Comparison of ENCODE assay signal across 8 cellular contexts in the genomic region with DNA sequence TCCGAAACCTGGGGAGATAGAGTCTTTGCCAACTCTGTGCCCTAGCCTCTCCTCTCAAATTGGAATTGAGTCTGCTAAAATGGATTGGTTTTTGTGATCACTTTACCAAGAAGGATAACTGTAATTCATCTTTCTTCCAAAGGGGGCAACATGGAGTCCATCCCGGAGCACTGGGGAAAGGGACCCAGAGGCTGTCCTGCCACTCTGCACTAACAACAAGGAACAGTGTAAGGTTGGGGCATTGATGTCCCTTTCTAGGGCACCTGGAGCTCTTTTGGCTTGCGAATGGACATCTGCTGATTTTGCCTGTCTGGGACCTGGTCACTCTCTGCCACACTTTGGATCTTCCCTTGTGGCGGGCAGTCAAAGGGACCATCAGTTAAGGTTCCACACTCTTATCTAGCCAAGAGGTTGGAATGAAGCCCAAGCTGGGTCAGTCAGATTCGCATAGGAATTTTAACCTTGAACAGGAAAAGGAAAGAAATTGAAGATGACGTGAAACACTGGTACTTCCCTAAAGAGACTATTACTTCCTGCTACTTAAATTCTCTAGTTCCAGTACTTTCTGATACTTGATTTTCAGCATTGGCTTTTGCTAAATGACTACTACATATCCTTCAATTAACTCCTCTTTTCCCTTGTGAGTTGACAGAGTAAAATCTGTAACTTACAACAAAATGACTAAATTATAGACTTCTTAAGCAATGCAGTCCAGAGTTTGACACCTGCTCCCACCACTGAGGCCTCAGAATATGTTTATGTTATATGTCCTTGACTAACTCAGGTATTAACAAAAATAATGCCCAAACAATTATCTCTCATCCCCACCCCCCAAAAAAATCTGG.
DNase-seq lines count a peak whose midpoint lies in the region; ATAC-seq, FAIRE-seq and TF ChIP-seq lines count a peak whose summit lies in the region.

No MANE protein-coding gene starts in this region.

- no peak overlapping the region for H3K18ac ChIP-seq in neuronal stem cell (ENCODE audit: low read length)

- H3K27me3 ChIP-seq in HL-60 (ENCODE audit: insufficient read depth, poor library complexity, severe bottlenecking): no peaks in the 10 kb centered on the region
- H3K27me3 ChIP-seq in GM12878 (replicated peaks in 1 of 2; ENCODE audit: control insufficient read depth in 2 of 2, insufficient read depth in 2 of 2, low read length in 1 of 2): no peaks in the 10 kb centered on the region
- no peaks in the 10 kb centered on the region for H3K27me3 ChIP-seq in neuronal stem cell (ENCODE audit: control insufficient read depth in 3 of 3, insufficient read depth in 3 of 3, low read depth in 1 of 3, low read length in 3 of 3)

- peak; percentile 21; the same call in 1 of the 2 replicates for TF ChIP-seq RAD21 in GM12878 (IDR thresholded peaks at IDR 0.05; ENCODE audit: insufficient read depth, low read depth, low read length)

- CTCF ChIA-PET in GM10248 (lab: Yijun Ruan, JAX) (interaction anchor here (0.9 to 3.6 kb wide), 4 partner anchors 8 to 89 kb away, joined by 3 to 17 read pairs (median 4); no protein-coding TSS in a partner anchor), GM12878 (lab: Yijun Ruan, JAX) (interaction anchor here (1.1 to 1.6 kb wide), 2 partner anchors 9 to 14 kb away, joined by 3 read pairs; no protein-coding TSS in a partner anchor)

- no peak for TF ChIP-seq EP300 in GM12878 (IDR thresholded peaks at IDR 0.05; ENCODE audit: borderline replicate concordance in 1 of 2, control insufficient read depth in 1 of 2, low read depth in 2 of 2, low read length in 2 of 2)

- H3K9ac ChIP-seq in GM12878 (ENCODE audit: control insufficient read depth, insufficient read depth, low read length): no peak overlapping the region
- no peak overlapping the region for H3K9ac ChIP-seq in neuronal stem cell (ENCODE audit: low read depth, low read length, poor library complexity)

- peaks cover under 1% of the 10 kb centered on the region; the same call in 1 of the 2 replicates for H3K4me1 ChIP-seq in GM12878 (ENCODE audit: control insufficient read depth, insufficient read depth, low read length)
- H3K4me1 ChIP-seq in neuronal stem cell (ENCODE audit: control insufficient read depth in 2 of 2, insufficient read depth in 1 of 2, low read depth in 1 of 2, low read length in 2 of 2): peaks cover 18 to 26% of the 10 kb centered on the region in 2 donors

- 67% methylated on average over 6 of the region's 6 CpGs for whole genome bisulfite sequencing in GM12878 (ENCODE audit: insufficient coverage, insufficient replicate concordance, low lambda C conversion rate, missing lambda C conversion rate)
- WGBS in neuronal stem cell (ENCODE audit: extremely low coverage in 2 of 2, insufficient read length in 2 of 2, insufficient replicate concordance in 1 of 2), 2 donors: no CpG with 5 or more reads among the region's 6 CpGs

- H3K4me3 ChIP-seq in HL-60 (replicated peaks; ENCODE audit: insufficient read depth, low read length): no peak overlapping the region
- H3K4me3 ChIP-seq in GM12878: no peak overlapping the region
- no peak overlapping the region for H3K4me3 ChIP-seq in neuronal stem cell (ENCODE audit: low read length in 2 of 2)

- H3K9me3 ChIP-seq in GM12878 (replicated peaks; ENCODE audit: control insufficient read depth, insufficient read depth, low read length): no peaks in the 10 kb centered on the region
- H3K9me3 ChIP-seq in neuronal stem cell (replicated peaks in 1 of 2; ENCODE audit: control insufficient read depth in 2 of 2, insufficient read depth in 1 of 2, low read depth in 1 of 2, low read length in 2 of 2): no peaks in the 10 kb centered on the region

- no peak for DNase-seq in GM10248 (ENCODE audit: extremely low spot score)
- DNase-seq in HL-60 (ENCODE audit: low read depth in 1 of 2, low spot score in 1 of 2): peak in 1 of 2 experiments; percentile 29
- no peak for DNase-seq in GM12878 (ENCODE audit: low read depth, low spot score)
- DNase-seq in neuronal stem cell (ENCODE audit: low spot score): no peak
- DNase-seq in nucleus accumbens (lab: John Stamatoyannopoulos, UW): no peak
- DNase-seq in stimulated activated naive CD4-positive, alpha-beta T cell treated with Interleukin-2 at 50 U/mL for 16 hours (lab: John Stamatoyannopoulos, UW): no peak

- no peaks in the 10 kb centered on the region for H3K36me3 Mint-ChIP-seq in nephron (ENCODE audit: low read depth)

- H3K9me3 Mint-ChIP-seq in nephron: no peaks in the 10 kb centered on the region

- no peak overlapping the region for H2BK15ac ChIP-seq in neuronal stem cell (ENCODE audit: low read length)

- no peak for FAIRE-seq in GM12878 (lab: Jason Lieb, UNC)

- no peaks in the 10 kb centered on the region for H4K20me1 ChIP-seq in GM12878 (ENCODE audit: control insufficient read depth, insufficient read depth)

- no peak overlapping the region for H3K4ac ChIP-seq in neuronal stem cell (ENCODE audit: low read length)

- H3K27ac ChIP-seq in HL-60 (replicated peaks) (no peak overlapping the region), GM12878 (ENCODE audit: control insufficient read depth, insufficient read depth) (no peak overlapping the region), neuronal stem cell (replicated peaks; ENCODE audit: low read length) (no peak overlapping the region)

- SMC1A ChIA-PET in GM12878 (lab: Charles Lee; ENCODE audit: uncharacterized antibody, unreplicated experiment): interaction anchor here (0.6 to 1.6 kb wide), 4 partner anchors 9 to 229 kb away, joined by 3 to 4 read pairs (median 4); no protein-coding TSS in a partner anchor

- no peak overlapping the region for H2BK12ac ChIP-seq in neuronal stem cell (ENCODE audit: low read length)

- H2AK5ac ChIP-seq in neuronal stem cell (ENCODE audit: low read depth, low read length): no peak overlapping the region

- no peak overlapping the region for H2BK5ac ChIP-seq in neuronal stem cell (ENCODE audit: low read length)

- in situ Hi-C loops in GM12878 (cut with MboI): no loop called here

- no peak overlapping the region for H3K23ac ChIP-seq in neuronal stem cell (ENCODE audit: low read depth, low read length, poor library complexity)

- H3K4me2 ChIP-seq in GM12878 (ENCODE audit: control insufficient read depth, insufficient read depth): no peak overlapping the region
- H3K4me2 ChIP-seq in neuronal stem cell (ENCODE audit: insufficient read depth, low read length, poor library complexity, severe bottlenecking): no peak overlapping the region

- no peak overlapping the region for H4K8ac ChIP-seq in neuronal stem cell (ENCODE audit: low read depth, low read length)

- POLR2A ChIA-PET in GM10248 (lab: Yijun Ruan, JAX) (no interaction called here), GM12878 (lab: Charles Lee) (no interaction called here)

- peaks cover 37% of the 10 kb centered on the region for H3K4me1 Mint-ChIP-seq in nephron

- no peak for TF ChIP-seq POLR2A in GM12878 (IDR thresholded peaks at IDR 0.05; ENCODE audit: low read depth, low read length)

- no peak overlapping the region for H4K91ac ChIP-seq in neuronal stem cell (ENCODE audit: low read depth, low read length, poor library complexity)

- no peaks in the 10 kb centered on the region for H3K27me3 Mint-ChIP-seq in nephron (ENCODE audit: low read depth)

- no peak overlapping the region for H2BK120ac ChIP-seq in neuronal stem cell (ENCODE audit: low read depth, low read length)

- no peaks in the 10 kb centered on the region for H3K79me2 ChIP-seq in GM12878 (ENCODE audit: control insufficient read depth, insufficient read depth, low read length)

- RAD21 ChIA-PET in GM12878 (lab: Charles Lee; ENCODE audit: unreplicated experiment): interaction anchor here (1.3 kb wide), 1 partner anchor 122 kb away, joined by 3 read pairs; no protein-coding TSS in a partner anchor

- no TSS peak for BruUV-seq in GM12878 (replicated peaks; lab: Mats Ljungman, UMichigan)

- no peaks in the 10 kb centered on the region for H3K79me1 ChIP-seq in neuronal stem cell (ENCODE audit: low read depth, low read length)

- H3K4me3 Mint-ChIP-seq in nephron: no peak overlapping the region

- H3K27ac Mint-ChIP-seq in nephron: no peak overlapping the region

- H2AFZ ChIP-seq in GM12878 (ENCODE audit: control insufficient read depth, low read depth, low read length) (no peak overlapping the region), neuronal stem cell (ENCODE audit: low read length) (no peak overlapping the region)

- no peaks in the 10 kb centered on the region for H3K36me3 ChIP-seq in GM12878 (ENCODE audit: control insufficient read depth in 2 of 2, insufficient read depth in 2 of 2, low read length in 1 of 2)
- H3K36me3 ChIP-seq in neuronal stem cell (replicated peaks in 1 of 2; ENCODE audit: control insufficient read depth in 2 of 2, insufficient read depth in 2 of 2, low read length in 2 of 2): no peaks in the 10 kb centered on the region

- intact Hi-C loops in GM12878 (cut with micrococcal nuclease; ENCODE audit: unreplicated experiment): no loop called here

- TF ChIP-seq CTCF in GM10248 (IDR thresholded peaks at IDR 0.05; ENCODE audit: control extremely low read depth, extremely low read depth, low read depth, missing control alignments) (peak; percentile 22), HL-60 (IDR thresholded peaks at IDR 0.05; ENCODE audit: insufficient read depth, low read length) (peak; percentile 33), GM12878 (IDR thresholded peaks at IDR 0.05 in 2 of 3, conservative IDR thresholded peaks at IDR 0.05 in 1 of 3; ENCODE audit: control insufficient read depth in 2 of 3, extremely low read depth in 1 of 3, insufficient read depth in 1 of 3, low read depth in 3 of 3, low read length in 3 of 3) (peak; percentile 29 to 63 (median 59); a peak in 5 of 6 replicates), nephron (IDR thresholded peaks at IDR 0.05; ENCODE audit: unreplicated experiment in 3 of 3) (peak; percentile 40 to 42 (median 40))

- ATAC-seq in GM12878 (peak; percentile 68), HG03460 (IDR thresholded peaks at IDR 0.05; ENCODE audit: unreplicated experiment) (no peak)

- H3K14ac ChIP-seq in neuronal stem cell (ENCODE audit: low read length): no peak overlapping the region

TF ChIP-seq in GM12878, 131 proteins besides CTCF, POLR2A, EP300 and RAD21:
- TF ChIP-seq ETV6 (conservative IDR thresholded peaks at IDR 0.05 in 1 of 2, IDR thresholded peaks at IDR 0.05 in 1 of 2; ENCODE audit: borderline replicate concordance in 1 of 2, low read depth in 1 of 2) (peak in 1 of 2 experiments; percentile 12; a peak in 1 of 4 replicates), SMARCA5 (IDR thresholded peaks at IDR 0.05) (no peak)
